Comparison of ENCODE assay signal across 25 cellular contexts in the genomic region with DNA sequence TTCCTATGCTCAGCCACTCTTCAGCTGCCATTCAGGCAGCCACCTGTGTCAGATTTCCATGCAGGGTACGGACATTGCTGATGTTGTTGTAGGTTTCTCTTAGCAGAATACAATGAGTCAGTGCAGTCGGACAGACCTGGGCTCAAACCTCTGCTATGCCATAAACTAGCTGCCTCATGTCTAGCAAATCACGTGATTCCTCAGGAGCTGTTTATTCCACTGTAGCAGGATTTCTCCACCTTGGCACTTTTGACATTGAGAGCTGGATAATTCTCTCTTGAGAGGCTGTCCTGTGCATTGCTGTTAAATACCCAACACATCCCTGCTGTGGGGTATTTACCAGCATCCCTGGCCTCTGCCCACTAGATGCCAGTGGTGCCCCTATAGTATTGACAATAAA.
"Had no signal": no experiment of that assay in that cellular context is flagged by ENCODE, and none has a peak within 500 bp of the region (broad histone marks: within the 10 kb centered on the region; RNA-seq: fewer than 3 reads in every experiment).

No MANE protein-coding gene starts in this region.

- H3K9me3 ChIP-seq: SJCRH30 had no signal

- H3K27ac ChIP-seq: RWPE1, SJCRH30 had no signal

- H3K4me1 ChIP-seq: SJCRH30 had no signal

- ATAC-seq: Panc1, PC-3, Right ventricle myocardium inferior, SK-N-SH treated with all-trans-retinoic acid at 6 μM for 48 hours had no signal

- H3K36me3 ChIP-seq: SJCRH30 had no signal

- H3K27me3 ChIP-seq: SJCRH30 had no signal

- DNase-seq: KBM-7; MV-4-11; NCI-H1092; NCI-H1105 treated with DMSO at 0.1 percent for 48 hours; NCI-H1417 treated with DMSO at 0.1 percent for 48 hours; NCI-H146; NCI-H1694 treated with DMSO at 0.1 percent for 48 hours; NCI-H1930; NCI-H2081 treated with DMSO at 0.1 percent for 48 hours; NCI-H2171; NCI-H226; NCI-H446; NCI-H510A; NCI-H524 treated with DMSO at 0.1 percent for 48 hours; NCI-H69; NCI-H774; NK-92 treated with Interleukin-12 subunit alpha and Interleukin-12 subunit beta, amount 100 ng/mL, for 24 hours; PC-3; SHP77 treated with DMSO at 0.1 percent for 48 hours; SJCRH30; T-helper 1 cell had no signal

- H3K4me3 ChIP-seq: SJCRH30 had no signal
